21 cellular contexts compared by ENCODE assay signal in genomic region chr15:31497838-31498237, GRCh38.
"Had no signal": no experiment of that assay in that cellular context is flagged by ENCODE, and none has a peak within 500 bp of the region (broad histone marks: within the 10 kb centered on the region; RNA-seq: fewer than 3 reads in every experiment).

No MANE protein-coding gene starts in this region.

- ATAC-seq: effector memory CD8-positive, alpha-beta T cell; gastroesophageal sphincter; natural killer cell treated with Interleukin-12 subunit alpha and Interleukin-12 subunit beta and Interleukin-15 and Interleukin-18, amount 100 ng/mL, for 72 hours; pancreas; sciatic nerve; stimulated activated naive B cell treated with anti-CD40 and anti-IgM and Interleukin-4, amounts not matched to agents 10 μg/mL and 1 μg/mL and 100 μg/mL, for 72 hours; stimulated activated naive CD8-positive, alpha-beta T cell treated with anti-CD3 and anti-CD28 coated beads, Interleukin-15, amount 100 ng/mL, for 72 hours had no signal

- H3K9me3 Mint-ChIP-seq: central memory CD8-positive, alpha-beta T cell; dendritic cell treated with granulocyte-macrophage colony-stimulating factor and Interleukin-4, amounts not matched to agents 40 ng/mL and 50 ng/mL, for 4 days; effector memory CD8-positive, alpha-beta T cell; natural killer cell treated with Interleukin-12 subunit alpha and Interleukin-12 subunit beta and Interleukin-15 and Interleukin-18, amount 100 ng/mL, for 72 hours; neural progenitor cell; stimulated activated naive B cell treated with anti-CD40 and anti-IgM and Interleukin-4, amounts not matched to agents 10 μg/mL and 1 μg/mL and 100 μg/mL, for 72 hours had no signal

- H3K4me1 ChIP-seq: gastroesophageal sphincter, neural progenitor cell, pancreas, prostate gland, testis, tibial nerve had no signal

- DNase-seq: effector memory CD8-positive, alpha-beta T cell; glutamatergic neuron; kidney; nucleus accumbens; pancreas; stimulated activated CD4-positive, alpha-beta T cell treated with anti-CD3 and anti-CD28 coated beads, Interleukin-2, amount 100 ng/mL, for 24 hours; stimulated activated CD4-positive, alpha-beta T cell treated with anti-CD3 and anti-CD28 coated beads, Interleukin-4, amount 100 ng/mL, for 4 hours; stimulated activated naive B cell treated with anti-CD40 and anti-IgM and Interleukin-4, amounts not matched to agents 10 μg/mL and 1 μg/mL and 100 μg/mL, for 72 hours; stimulated activated naive CD8-positive, alpha-beta T cell treated with anti-CD3 and anti-CD28 coated beads, Interleukin-15, amount 100 ng/mL, for 72 hours; testis had no signal

- H3K36me3 ChIP-seq: neural progenitor cell, pancreas, prostate gland had no signal

- H3K4me1 Mint-ChIP-seq: central memory CD8-positive, alpha-beta T cell; neural progenitor cell had no signal

- H3K4me3 ChIP-seq: esophagus muscularis mucosa, gastroesophageal sphincter, neural progenitor cell, pancreas, prostate gland, skin epidermis, testis, tibial nerve had no signal

- H3K4me3 Mint-ChIP-seq: central memory CD8-positive, alpha-beta T cell; dendritic cell treated with granulocyte-macrophage colony-stimulating factor and Interleukin-4, amounts not matched to agents 40 ng/mL and 50 ng/mL, for 4 days; effector memory CD8-positive, alpha-beta T cell; natural killer cell treated with Interleukin-12 subunit alpha and Interleukin-12 subunit beta and Interleukin-15 and Interleukin-18, amount 100 ng/mL, for 72 hours; neural progenitor cell; stimulated activated naive B cell treated with anti-CD40 and anti-IgM and Interleukin-4, amounts not matched to agents 10 μg/mL and 1 μg/mL and 100 μg/mL, for 72 hours; stimulated activated naive CD8-positive, alpha-beta T cell treated with anti-CD3 and anti-CD28 coated beads, Interleukin-15, amount 100 ng/mL, for 72 hours had no signal

- H3K27ac Mint-ChIP-seq: dendritic cell treated with granulocyte-macrophage colony-stimulating factor and Interleukin-4, amounts not matched to agents 40 ng/mL and 50 ng/mL, for 4 days; effector memory CD8-positive, alpha-beta T cell; natural killer cell treated with Interleukin-12 subunit alpha and Interleukin-12 subunit beta and Interleukin-15 and Interleukin-18, amount 100 ng/mL, for 72 hours; neural progenitor cell; stimulated activated naive B cell treated with anti-CD40 and anti-IgM and Interleukin-4, amounts not matched to agents 10 μg/mL and 1 μg/mL and 100 μg/mL, for 72 hours; stimulated activated naive CD8-positive, alpha-beta T cell treated with anti-CD3 and anti-CD28 coated beads, Interleukin-15, amount 100 ng/mL, for 72 hours had no signal

- H3K27me3 Mint-ChIP-seq: central memory CD8-positive, alpha-beta T cell had no signal

- H3K27me3 ChIP-seq: esophagus muscularis mucosa, gastroesophageal sphincter, neural progenitor cell, pancreas, testis, tibial nerve had no signal

- H3K9me3 ChIP-seq: pancreas, prostate gland, testis had no signal

- H3K36me3 Mint-ChIP-seq: natural killer cell treated with Interleukin-12 subunit alpha and Interleukin-12 subunit beta and Interleukin-15 and Interleukin-18, amount 100 ng/mL, for 72 hours; neural progenitor cell; stimulated activated naive B cell treated with anti-CD40 and anti-IgM and Interleukin-4, amounts not matched to agents 10 μg/mL and 1 μg/mL and 100 μg/mL, for 72 hours had no signal

- H3K27ac ChIP-seq: epithelial cell of prostate, esophagus muscularis mucosa, gastroesophageal sphincter, neural progenitor cell, pancreas, prostate gland, skin epidermis, testis, tibial nerve had no signal
